Comparison of ENCODE assay signal across 1 cellular context in the genomic region with DNA sequence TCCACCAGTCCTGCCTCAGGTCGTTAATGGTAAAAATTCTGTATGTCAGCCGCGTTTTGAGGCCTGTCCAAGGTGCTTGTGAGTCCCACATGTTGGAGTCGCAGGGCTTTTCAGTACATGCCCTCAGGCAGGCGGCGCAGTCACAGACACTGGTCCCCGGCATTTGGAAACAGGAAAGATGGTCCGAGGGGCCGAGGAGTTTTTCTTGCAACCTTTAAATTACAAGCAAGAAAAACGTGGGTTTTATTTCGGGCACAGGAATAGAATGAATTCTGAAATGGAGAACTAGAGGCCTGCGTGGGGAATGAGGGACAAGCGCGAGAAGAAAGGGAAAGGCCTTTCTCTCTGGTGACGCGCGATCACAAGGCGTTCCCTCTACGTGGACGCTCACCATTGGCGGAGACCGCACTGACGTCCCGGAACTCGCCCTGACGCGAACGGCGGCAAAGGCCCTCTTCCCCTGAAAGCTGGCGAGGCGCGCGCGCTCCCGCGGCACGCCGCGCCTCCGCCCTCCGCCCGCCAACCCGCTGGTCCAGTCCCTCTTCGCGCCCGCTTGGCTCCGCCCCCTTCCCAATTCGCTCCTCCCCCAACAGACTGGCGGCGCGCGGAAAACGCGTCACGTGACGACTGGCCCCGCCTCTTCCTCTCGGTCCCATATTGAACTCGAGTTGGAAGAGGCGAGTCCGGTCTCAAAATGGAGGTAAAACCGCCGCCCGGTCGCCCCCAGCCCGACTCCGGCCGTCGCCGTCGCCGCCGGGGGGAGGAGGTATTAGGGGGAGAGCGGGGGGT.
A peak's percentile ranks its signal among the peaks of the same experiment; 100 is the strongest.
TF ChIP-seq lines count a peak whose summit lies in the region.

A gene (plus strand): TSS at position 689 of the 789 bp plus-strand sequence. CDS start 6 bp downstream, at position 695.

TF ChIP-seq in K562, 482 proteins besides CTCF, POLR2A, EP300 and RAD21 (continued from another document and continues in another):
- TF ChIP-seq, protein P1, sequence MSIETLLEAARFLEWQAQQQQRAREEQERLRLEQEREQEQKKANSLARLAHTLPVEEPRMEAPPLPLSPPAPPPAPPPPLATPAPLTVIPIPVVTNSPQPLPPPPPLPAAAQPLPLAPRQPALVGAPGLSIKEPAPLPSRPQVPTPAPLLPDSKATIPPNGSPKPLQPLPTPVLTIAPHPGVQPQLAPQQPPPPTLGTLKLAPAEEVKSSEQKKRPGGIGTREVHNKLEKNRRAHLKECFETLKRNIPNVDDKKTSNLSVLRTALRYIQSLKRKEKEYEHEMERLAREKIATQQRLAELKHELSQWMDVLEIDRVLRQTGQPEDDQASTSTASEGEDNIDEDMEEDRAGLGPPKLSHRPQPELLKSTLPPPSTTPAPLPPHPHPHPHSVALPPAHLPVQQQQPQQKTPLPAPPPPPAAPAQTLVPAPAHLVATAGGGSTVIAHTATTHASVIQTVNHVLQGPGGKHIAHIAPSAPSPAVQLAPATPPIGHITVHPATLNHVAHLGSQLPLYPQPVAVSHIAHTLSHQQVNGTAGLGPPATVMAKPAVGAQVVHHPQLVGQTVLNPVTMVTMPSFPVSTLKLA (conservative IDR thresholded peaks at IDR 0.05), result peak; percentile 86 to 91
- TF ChIP-seq, protein P2, sequence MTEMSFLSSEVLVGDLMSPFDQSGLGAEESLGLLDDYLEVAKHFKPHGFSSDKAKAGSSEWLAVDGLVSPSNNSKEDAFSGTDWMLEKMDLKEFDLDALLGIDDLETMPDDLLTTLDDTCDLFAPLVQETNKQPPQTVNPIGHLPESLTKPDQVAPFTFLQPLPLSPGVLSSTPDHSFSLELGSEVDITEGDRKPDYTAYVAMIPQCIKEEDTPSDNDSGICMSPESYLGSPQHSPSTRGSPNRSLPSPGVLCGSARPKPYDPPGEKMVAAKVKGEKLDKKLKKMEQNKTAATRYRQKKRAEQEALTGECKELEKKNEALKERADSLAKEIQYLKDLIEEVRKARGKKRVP (CRISPR knock-in tag; IDR thresholded peaks at IDR 0.05), result peak; percentile 60; the same call in 1 of the 2 replicates
- TF ChIP-seq ZFPM2 (CRISPR knock-in tag; IDR thresholded peaks at IDR 0.05), result no peak
- no peak for TF ChIP-seq MCM7 (IDR thresholded peaks at IDR 0.05)
- TF ChIP-seq ZNF175 (CRISPR knock-in tag; IDR thresholded peaks at IDR 0.05; ENCODE audit: low read depth), result no peak; the same call in 1 of the 2 replicates
- no peak for TF ChIP-seq SAFB2 (IDR thresholded peaks at IDR 0.05; ENCODE audit: borderline replicate concordance, low read depth, low read length, severe bottlenecking)
- TF ChIP-seq PHB (CRISPR knock-in tag; IDR thresholded peaks at IDR 0.05), result peak; percentile 66; the same call in 1 of the 2 replicates
- TF ChIP-seq ELF2 (CRISPR knock-in tag; IDR thresholded peaks at IDR 0.05), result 0 out of 2 replicates have a peak, but pooled peaks have one; percentile 16
- no peak for TF ChIP-seq ZBTB1 (CRISPR knock-in tag; IDR thresholded peaks at IDR 0.05; ENCODE audit: borderline replicate concordance, low read depth)
- no peak for TF ChIP-seq NR3C1 (CRISPR knock-in tag; IDR thresholded peaks at IDR 0.05)
- TF ChIP-seq ARID2 (IDR thresholded peaks at IDR 0.05), result 0 out of 2 replicates have a peak, but pooled peaks have one; percentile 35
- peak; percentile 98 for TF ChIP-seq POLR2B (IDR thresholded peaks at IDR 0.05; ENCODE audit: low read depth, partially characterized antibody)
- TF ChIP-seq NCOA2 (IDR thresholded peaks at IDR 0.05; ENCODE audit: partially characterized antibody in 2 of 2), result no peak
- no peak; the same call in 1 of the 2 replicates for TF ChIP-seq RNF2 (IDR thresholded peaks at IDR 0.05)
- TF ChIP-seq ZNF134 (CRISPR knock-in tag; conservative IDR thresholded peaks at IDR 0.05), result 0 out of 2 replicates have a peak, but pooled peaks have one; percentile 30
- peak; percentile 84 for TF ChIP-seq HDAC2 (IDR thresholded peaks at IDR 0.05)
- peak; percentile 36 for TF ChIP-seq RBBP5 (IDR thresholded peaks at IDR 0.05; ENCODE audit: borderline replicate concordance, insufficient read depth, low read length, poor library complexity, severe bottlenecking)
- no peak for TF ChIP-seq SMARCE1 (IDR thresholded peaks at IDR 0.05)
- no peak for TF ChIP-seq BRCA1 (IDR thresholded peaks at IDR 0.05)
- no peak for TF ChIP-seq BRCA1 (CRISPR knock-in tag; IDR thresholded peaks at IDR 0.05)
- TF ChIP-seq, protein P3, sequence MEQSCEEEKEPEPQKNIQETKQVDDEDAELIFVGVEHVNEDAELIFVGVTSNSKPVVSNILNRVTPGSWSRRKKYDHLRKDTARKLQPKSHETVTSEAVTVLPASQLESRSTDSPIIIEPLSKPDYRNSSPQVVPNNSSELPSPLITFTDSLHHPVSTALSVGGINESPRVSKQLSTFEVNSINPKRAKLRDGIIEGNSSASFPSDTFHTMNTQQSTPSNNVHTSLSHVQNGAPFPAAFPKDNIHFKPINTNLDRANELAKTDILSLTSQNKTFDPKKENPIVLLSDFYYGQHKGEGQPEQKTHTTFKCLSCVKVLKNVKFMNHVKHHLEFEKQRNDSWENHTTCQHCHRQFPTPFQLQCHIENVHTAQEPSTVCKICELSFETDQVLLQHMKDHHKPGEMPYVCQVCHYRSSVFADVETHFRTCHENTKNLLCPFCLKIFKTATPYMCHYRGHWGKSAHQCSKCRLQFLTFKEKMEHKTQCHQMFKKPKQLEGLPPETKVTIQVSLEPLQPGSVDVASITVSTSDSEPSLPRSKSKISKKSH (CRISPR knock-in tag; IDR thresholded peaks at IDR 0.05), result no peak
- TF ChIP-seq, protein P4, sequence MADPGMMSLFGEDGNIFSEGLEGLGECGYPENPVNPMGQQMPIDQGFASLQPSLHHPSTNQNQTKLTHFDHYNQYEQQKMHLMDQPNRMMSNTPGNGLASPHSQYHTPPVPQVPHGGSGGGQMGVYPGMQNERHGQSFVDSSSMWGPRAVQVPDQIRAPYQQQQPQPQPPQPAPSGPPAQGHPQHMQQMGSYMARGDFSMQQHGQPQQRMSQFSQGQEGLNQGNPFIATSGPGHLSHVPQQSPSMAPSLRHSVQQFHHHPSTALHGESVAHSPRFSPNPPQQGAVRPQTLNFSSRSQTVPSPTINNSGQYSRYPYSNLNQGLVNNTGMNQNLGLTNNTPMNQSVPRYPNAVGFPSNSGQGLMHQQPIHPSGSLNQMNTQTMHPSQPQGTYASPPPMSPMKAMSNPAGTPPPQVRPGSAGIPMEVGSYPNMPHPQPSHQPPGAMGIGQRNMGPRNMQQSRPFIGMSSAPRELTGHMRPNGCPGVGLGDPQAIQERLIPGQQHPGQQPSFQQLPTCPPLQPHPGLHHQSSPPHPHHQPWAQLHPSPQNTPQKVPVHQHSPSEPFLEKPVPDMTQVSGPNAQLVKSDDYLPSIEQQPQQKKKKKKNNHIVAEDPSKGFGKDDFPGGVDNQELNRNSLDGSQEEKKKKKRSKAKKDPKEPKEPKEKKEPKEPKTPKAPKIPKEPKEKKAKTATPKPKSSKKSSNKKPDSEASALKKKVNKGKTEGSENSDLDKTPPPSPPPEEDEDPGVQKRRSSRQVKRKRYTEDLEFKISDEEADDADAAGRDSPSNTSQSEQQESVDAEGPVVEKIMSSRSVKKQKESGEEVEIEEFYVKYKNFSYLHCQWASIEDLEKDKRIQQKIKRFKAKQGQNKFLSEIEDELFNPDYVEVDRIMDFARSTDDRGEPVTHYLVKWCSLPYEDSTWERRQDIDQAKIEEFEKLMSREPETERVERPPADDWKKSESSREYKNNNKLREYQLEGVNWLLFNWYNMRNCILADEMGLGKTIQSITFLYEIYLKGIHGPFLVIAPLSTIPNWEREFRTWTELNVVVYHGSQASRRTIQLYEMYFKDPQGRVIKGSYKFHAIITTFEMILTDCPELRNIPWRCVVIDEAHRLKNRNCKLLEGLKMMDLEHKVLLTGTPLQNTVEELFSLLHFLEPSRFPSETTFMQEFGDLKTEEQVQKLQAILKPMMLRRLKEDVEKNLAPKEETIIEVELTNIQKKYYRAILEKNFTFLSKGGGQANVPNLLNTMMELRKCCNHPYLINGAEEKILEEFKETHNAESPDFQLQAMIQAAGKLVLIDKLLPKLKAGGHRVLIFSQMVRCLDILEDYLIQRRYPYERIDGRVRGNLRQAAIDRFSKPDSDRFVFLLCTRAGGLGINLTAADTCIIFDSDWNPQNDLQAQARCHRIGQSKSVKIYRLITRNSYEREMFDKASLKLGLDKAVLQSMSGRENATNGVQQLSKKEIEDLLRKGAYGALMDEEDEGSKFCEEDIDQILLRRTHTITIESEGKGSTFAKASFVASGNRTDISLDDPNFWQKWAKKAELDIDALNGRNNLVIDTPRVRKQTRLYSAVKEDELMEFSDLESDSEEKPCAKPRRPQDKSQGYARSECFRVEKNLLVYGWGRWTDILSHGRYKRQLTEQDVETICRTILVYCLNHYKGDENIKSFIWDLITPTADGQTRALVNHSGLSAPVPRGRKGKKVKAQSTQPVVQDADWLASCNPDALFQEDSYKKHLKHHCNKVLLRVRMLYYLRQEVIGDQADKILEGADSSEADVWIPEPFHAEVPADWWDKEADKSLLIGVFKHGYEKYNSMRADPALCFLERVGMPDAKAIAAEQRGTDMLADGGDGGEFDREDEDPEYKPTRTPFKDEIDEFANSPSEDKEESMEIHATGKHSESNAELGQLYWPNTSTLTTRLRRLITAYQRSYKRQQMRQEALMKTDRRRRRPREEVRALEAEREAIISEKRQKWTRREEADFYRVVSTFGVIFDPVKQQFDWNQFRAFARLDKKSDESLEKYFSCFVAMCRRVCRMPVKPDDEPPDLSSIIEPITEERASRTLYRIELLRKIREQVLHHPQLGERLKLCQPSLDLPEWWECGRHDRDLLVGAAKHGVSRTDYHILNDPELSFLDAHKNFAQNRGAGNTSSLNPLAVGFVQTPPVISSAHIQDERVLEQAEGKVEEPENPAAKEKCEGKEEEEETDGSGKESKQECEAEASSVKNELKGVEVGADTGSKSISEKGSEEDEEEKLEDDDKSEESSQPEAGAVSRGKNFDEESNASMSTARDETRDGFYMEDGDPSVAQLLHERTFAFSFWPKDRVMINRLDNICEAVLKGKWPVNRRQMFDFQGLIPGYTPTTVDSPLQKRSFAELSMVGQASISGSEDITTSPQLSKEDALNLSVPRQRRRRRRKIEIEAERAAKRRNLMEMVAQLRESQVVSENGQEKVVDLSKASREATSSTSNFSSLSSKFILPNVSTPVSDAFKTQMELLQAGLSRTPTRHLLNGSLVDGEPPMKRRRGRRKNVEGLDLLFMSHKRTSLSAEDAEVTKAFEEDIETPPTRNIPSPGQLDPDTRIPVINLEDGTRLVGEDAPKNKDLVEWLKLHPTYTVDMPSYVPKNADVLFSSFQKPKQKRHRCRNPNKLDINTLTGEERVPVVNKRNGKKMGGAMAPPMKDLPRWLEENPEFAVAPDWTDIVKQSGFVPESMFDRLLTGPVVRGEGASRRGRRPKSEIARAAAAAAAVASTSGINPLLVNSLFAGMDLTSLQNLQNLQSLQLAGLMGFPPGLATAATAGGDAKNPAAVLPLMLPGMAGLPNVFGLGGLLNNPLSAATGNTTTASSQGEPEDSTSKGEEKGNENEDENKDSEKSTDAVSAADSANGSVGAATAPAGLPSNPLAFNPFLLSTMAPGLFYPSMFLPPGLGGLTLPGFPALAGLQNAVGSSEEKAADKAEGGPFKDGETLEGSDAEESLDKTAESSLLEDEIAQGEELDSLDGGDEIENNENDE (IDR thresholded peaks at IDR 0.05; ENCODE audit: low read depth, low read length), result no peak
- TF ChIP-seq, protein P5, sequence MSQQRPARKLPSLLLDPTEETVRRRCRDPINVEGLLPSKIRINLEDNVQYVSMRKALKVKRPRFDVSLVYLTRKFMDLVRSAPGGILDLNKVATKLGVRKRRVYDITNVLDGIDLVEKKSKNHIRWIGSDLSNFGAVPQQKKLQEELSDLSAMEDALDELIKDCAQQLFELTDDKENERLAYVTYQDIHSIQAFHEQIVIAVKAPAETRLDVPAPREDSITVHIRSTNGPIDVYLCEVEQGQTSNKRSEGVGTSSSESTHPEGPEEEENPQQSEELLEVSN (IDR thresholded peaks at IDR 0.05; ENCODE audit: borderline replicate concordance in 1 of 2, extremely low read depth in 1 of 2, insufficient read depth in 1 of 2, insufficient read length in 1 of 2, low read depth in 1 of 2, low read length in 1 of 2, poor library complexity in 1 of 2, severe bottlenecking in 1 of 2), result peak; percentile 93 to 95
- no peak for TF ChIP-seq CAMTA2 (CRISPR knock-in tag; conservative IDR thresholded peaks at IDR 0.05)
- TF ChIP-seq HDAC6 (IDR thresholded peaks at IDR 0.05; ENCODE audit: low read depth, low read length), result no peak
- TF ChIP-seq ELF4 (CRISPR knock-in tag; IDR thresholded peaks at IDR 0.05), result peak; percentile 67; the same call in 1 of the 2 replicates
- no peak; the same call in 1 of the 2 replicates for TF ChIP-seq NCOR1 (IDR thresholded peaks at IDR 0.05)
- peak; percentile 31; the same call in 1 of the 2 replicates for TF ChIP-seq ZNF583 (CRISPR knock-in tag; IDR thresholded peaks at IDR 0.05)
- peak; percentile 70 for TF ChIP-seq BRD4 (IDR thresholded peaks at IDR 0.05)
- peak; percentile 73 for TF ChIP-seq SAP30 (IDR thresholded peaks at IDR 0.05; ENCODE audit: borderline replicate concordance, insufficient read depth, low read depth, low read length, poor library complexity, severe bottlenecking)
- TF ChIP-seq, protein P6, sequence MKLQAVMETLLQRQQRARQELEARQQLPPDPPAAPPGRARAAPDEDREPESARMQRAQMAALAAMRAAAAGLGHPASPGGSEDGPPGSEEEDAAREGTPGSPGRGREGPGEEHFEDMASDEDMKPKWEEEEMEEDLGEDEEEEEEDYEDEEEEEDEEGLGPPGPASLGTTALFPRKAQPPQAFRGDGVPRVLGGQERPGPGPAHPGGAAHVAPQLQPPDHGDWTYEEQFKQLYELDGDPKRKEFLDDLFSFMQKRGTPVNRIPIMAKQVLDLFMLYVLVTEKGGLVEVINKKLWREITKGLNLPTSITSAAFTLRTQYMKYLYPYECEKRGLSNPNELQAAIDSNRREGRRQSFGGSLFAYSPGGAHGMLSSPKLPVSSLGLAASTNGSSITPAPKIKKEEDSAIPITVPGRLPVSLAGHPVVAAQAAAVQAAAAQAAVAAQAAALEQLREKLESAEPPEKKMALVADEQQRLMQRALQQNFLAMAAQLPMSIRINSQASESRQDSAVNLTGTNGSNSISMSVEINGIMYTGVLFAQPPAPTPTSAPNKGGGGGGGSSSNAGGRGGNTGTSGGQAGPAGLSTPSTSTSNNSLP (IDR thresholded peaks at IDR 0.05; ENCODE audit: borderline replicate concordance, low read depth, low read length), result no peak
- no peak for TF ChIP-seq SLC30A9 (CRISPR knock-in tag; IDR thresholded peaks at IDR 0.05)
- TF ChIP-seq, protein P7, sequence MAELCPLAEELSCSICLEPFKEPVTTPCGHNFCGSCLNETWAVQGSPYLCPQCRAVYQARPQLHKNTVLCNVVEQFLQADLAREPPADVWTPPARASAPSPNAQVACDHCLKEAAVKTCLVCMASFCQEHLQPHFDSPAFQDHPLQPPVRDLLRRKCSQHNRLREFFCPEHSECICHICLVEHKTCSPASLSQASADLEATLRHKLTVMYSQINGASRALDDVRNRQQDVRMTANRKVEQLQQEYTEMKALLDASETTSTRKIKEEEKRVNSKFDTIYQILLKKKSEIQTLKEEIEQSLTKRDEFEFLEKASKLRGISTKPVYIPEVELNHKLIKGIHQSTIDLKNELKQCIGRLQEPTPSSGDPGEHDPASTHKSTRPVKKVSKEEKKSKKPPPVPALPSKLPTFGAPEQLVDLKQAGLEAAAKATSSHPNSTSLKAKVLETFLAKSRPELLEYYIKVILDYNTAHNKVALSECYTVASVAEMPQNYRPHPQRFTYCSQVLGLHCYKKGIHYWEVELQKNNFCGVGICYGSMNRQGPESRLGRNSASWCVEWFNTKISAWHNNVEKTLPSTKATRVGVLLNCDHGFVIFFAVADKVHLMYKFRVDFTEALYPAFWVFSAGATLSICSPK (IDR thresholded peaks at IDR 0.05; ENCODE audit: borderline replicate concordance), result peak; percentile 77; the same call in 1 of the 2 replicates
- TF ChIP-seq CBX1 (IDR thresholded peaks at IDR 0.05; ENCODE audit: low read depth), result peak; percentile 45; the same call in 1 of the 2 replicates
- no peak for TF ChIP-seq NFE2 (IDR thresholded peaks at IDR 0.05; ENCODE audit: low read depth)
